ENCODE assay signal across 22 cellular contexts in genomic region chr6:35015476-35015875, GRCh38.
DNase-seq lines count a peak whose midpoint lies in the region; ATAC-seq, FAIRE-seq and TF ChIP-seq lines count a peak whose summit lies in the region.
"Had no signal": no experiment of that assay in that cellular context is flagged by ENCODE, and none has a peak within 500 bp of the region (broad histone marks: within the 10 kb centered on the region; RNA-seq: fewer than 3 reads in every experiment).

No MANE protein-coding gene starts in this region.

- H3K18ac ChIP-seq in H1 (ENCODE audit: extremely low read depth, low read length), result no peak overlapping the region

- intact Hi-C loops in heart right ventricle (cut with DNase I), result loop anchor here in 3 of 10 donors (5.0 kb wide), 2 partner anchors 37 to 42 kb away; no protein-coding TSS in a partner anchor
- intact Hi-C loops in Right ventricle myocardium superior (cut with DNase I), result no loop called here

- TF ChIP-seq RAD21 in H1 (IDR thresholded peaks at IDR 0.05 in 1 of 2, conservative IDR thresholded peaks at IDR 0.05 in 1 of 2; ENCODE audit: low read depth in 2 of 2, low read length in 2 of 2), result no peak

- H2BK5ac ChIP-seq in H1 (ENCODE audit: low read depth, low read length), result 0 out of 2 replicates have a peak overlapping the region, but pooled peaks have one; percentile 26

- no peak for FAIRE-seq in H1 (lab: Jason Lieb, UNC)
- FAIRE-seq: GM18507, keratinocyte, RCC 7860, small intestine, TTC549, urothelium cell line had no signal

- H3K27me3 ChIP-seq in heart right ventricle, result no peaks in the 10 kb centered on the region
- no peaks in the 10 kb centered on the region for H3K27me3 ChIP-seq in H1 (replicated peaks in 1 of 4; ENCODE audit: control insufficient read depth in 3 of 4, extremely low read depth in 1 of 4, insufficient read depth in 3 of 4, low read length in 3 of 4)
- no peaks in the 10 kb centered on the region for H3K27me3 ChIP-seq in rectal smooth muscle tissue (ENCODE audit: control insufficient read depth, insufficient read depth, low read length)

- no peak overlapping the region for H4K5ac ChIP-seq in H1 (ENCODE audit: insufficient read length, low read depth, low read length)

- H3K4ac ChIP-seq in H1 (replicated peaks; ENCODE audit: insufficient read length, low read depth, low read length), result no peak overlapping the region

- WGBS in heart right ventricle, 2 donors, result 77 to 84% methylated on average over 4 of the region's 4 CpGs
- WGBS in H1 (ENCODE audit: extremely low coverage in 1 of 2, insufficient coverage in 1 of 2, insufficient read length in 1 of 2, insufficient replicate concordance in 2 of 2, low coverage in 1 of 2, low lambda C conversion rate in 2 of 2, missing lambda C conversion rate in 1 of 2), 2 experiments, result 92% methylated on average over 4 of the region's 4 CpGs; no CpG with 5 or more reads in 1 of the 2 experiments

- H3K23ac ChIP-seq in H1 (ENCODE audit: insufficient read length), result no peak overlapping the region

- no peak for TF ChIP-seq POLR2A in H1 (IDR thresholded peaks at IDR 0.05; ENCODE audit: control extremely low read depth in 1 of 2, low read depth in 2 of 2, low read length in 2 of 2)

- TF ChIP-seq CTCF in heart right ventricle (IDR thresholded peaks at IDR 0.05) (no peak), H1 (IDR thresholded peaks at IDR 0.05; ENCODE audit: control extremely low read depth in 1 of 3, insufficient read depth in 1 of 3, low read depth in 1 of 3, low read length in 3 of 3) (no peak), type B pancreatic cell (conservative IDR thresholded peaks at IDR 0.05) (no peak)

- no peaks in the 10 kb centered on the region for H4K20me1 ChIP-seq in H1 (replicated peaks in 1 of 2; ENCODE audit: control insufficient read depth in 1 of 2, insufficient read depth in 2 of 2, low read length in 2 of 2)

- H2BK15ac ChIP-seq in H1 (ENCODE audit: low read length), result no peak overlapping the region

- no peak for DNase-seq in heart right ventricle
- DNase-seq in Right ventricle myocardium superior, result no peak
- peak in 1 of 2 experiments; percentile 29 for DNase-seq in H1 (ENCODE audit: low read depth in 1 of 2, low spot score in 2 of 2)
- no peak for DNase-seq in type B pancreatic cell (ENCODE audit: extremely low spot score, unreplicated experiment)
- DNase-seq in activated naive CD8-positive, alpha-beta T cell treated with anti-CD3 and anti-CD28 coated beads for 36 hours, result no peak
- DNase-seq: activated naive CD8-positive, alpha-beta T cell treated with anti-CD3 and anti-CD28 coated beads, Interleukin-2, amount 10 ng/mL, durations not matched to agents 7 days and 5 days; activated T-cell treated with anti-CD3 and anti-CD28 coated beads, Interleukin-2, amount 50 U/mL, for 4 hours; CD4-positive, alpha-beta memory T cell; effector memory CD4-positive, alpha-beta T cell; hippocampal formation; NCI-H1105; occipital lobe; small intestine had no signal

- CTCF ChIA-PET in H1 (lab: Charles Lee; ENCODE audit: partially characterized antibody), result interaction anchor here (0.5 to 1.4 kb wide), 6 partner anchors 11 to 124 kb away, joined by 3 to 5 read pairs (median 4); no protein-coding TSS in a partner anchor

- H3K14ac ChIP-seq in H1 (ENCODE audit: insufficient read length), result no peak overlapping the region

- no peak for TF ChIP-seq EP300 in H1 (IDR thresholded peaks at IDR 0.05; ENCODE audit: borderline replicate concordance in 1 of 2, low read depth in 2 of 2, low read length in 2 of 2)

- H4K8ac ChIP-seq in H1 (ENCODE audit: extremely low read depth, insufficient read depth, low read length), result no peak overlapping the region

- no peaks in the 10 kb centered on the region for H3K79me1 ChIP-seq in H1 (ENCODE audit: low read depth, low read length)

- H3K36me3 Mint-ChIP-seq in type B pancreatic cell, result peaks cover 22% of the 10 kb centered on the region
- H3K36me3 Mint-ChIP-seq in activated naive CD8-positive, alpha-beta T cell treated with anti-CD3 and anti-CD28 coated beads for 36 hours, result peaks cover 7% of the 10 kb centered on the region
- H3K36me3 Mint-ChIP-seq: activated naive CD8-positive, alpha-beta T cell treated with anti-CD3 and anti-CD28 coated beads, Interleukin-2, amount 10 ng/mL, durations not matched to agents 7 days and 5 days had no signal

- no peaks in the 10 kb centered on the region for H3K27me3 Mint-ChIP-seq in type B pancreatic cell
- H3K27me3 Mint-ChIP-seq in activated naive CD8-positive, alpha-beta T cell treated with anti-CD3 and anti-CD28 coated beads for 36 hours, result no peaks in the 10 kb centered on the region
- H3K27me3 Mint-ChIP-seq: activated naive CD8-positive, alpha-beta T cell treated with anti-CD3 and anti-CD28 coated beads, Interleukin-2, amount 10 ng/mL, durations not matched to agents 7 days and 5 days; CD4-positive, alpha-beta memory T cell; central memory CD8-positive, alpha-beta T cell had no signal

- H3K56ac ChIP-seq in H1 (replicated peaks; ENCODE audit: insufficient read length, low read depth, low read length), result no peak overlapping the region

- peak overlapping the region; percentile 39 for H3K27ac Mint-ChIP-seq in type B pancreatic cell
- no peak overlapping the region for H3K27ac Mint-ChIP-seq in activated naive CD8-positive, alpha-beta T cell treated with anti-CD3 and anti-CD28 coated beads for 36 hours
- H3K27ac Mint-ChIP-seq: activated naive CD8-positive, alpha-beta T cell treated with anti-CD3 and anti-CD28 coated beads, Interleukin-2, amount 10 ng/mL, durations not matched to agents 7 days and 5 days; CD4-positive, alpha-beta memory T cell had no signal

- ATAC-seq in heart right ventricle (no peak), Right ventricle myocardium superior (ENCODE audit: poor library complexity) (no peak), GM18870 (IDR thresholded peaks at IDR 0.05; ENCODE audit: unreplicated experiment) (no peak)
- no peak for ATAC-seq in activated CD4-positive, CD25-positive, alpha-beta regulatory T cell treated with anti-CD3 and anti-CD28 coated beads, Interleukin-2, amount 50 U/mL, for 24 hours
- ATAC-seq: activated T-cell treated with anti-CD3 and anti-CD28 coated beads, Interleukin-2, amount 50 U/mL, for 4 hours had no signal

- H3K4me3 Mint-ChIP-seq in type B pancreatic cell, result no peak overlapping the region
- H3K4me3 Mint-ChIP-seq in activated naive CD8-positive, alpha-beta T cell treated with anti-CD3 and anti-CD28 coated beads for 36 hours, result no peak overlapping the region
- H3K4me3 Mint-ChIP-seq: activated naive CD8-positive, alpha-beta T cell treated with anti-CD3 and anti-CD28 coated beads, Interleukin-2, amount 10 ng/mL, durations not matched to agents 7 days and 5 days; activated T-cell treated with anti-CD3 and anti-CD28 coated beads, Interleukin-2, amount 50 U/mL, for 4 hours; central memory CD8-positive, alpha-beta T cell had no signal

- H3K27ac ChIP-seq in heart right ventricle, result peak overlapping the region in 9 of 10 donors; percentile 17 to 99 (median 95)
- no peak overlapping the region for H3K27ac ChIP-seq in H1 (ENCODE audit: low read depth, low read length)
- peak overlapping the region; percentile 97 for H3K27ac ChIP-seq in rectal smooth muscle tissue (ENCODE audit: low read depth, low read length)

- no peak overlapping the region for H2BK120ac ChIP-seq in H1 (replicated peaks; ENCODE audit: low read depth, low read length)

- no peak overlapping the region for H2AK5ac ChIP-seq in H1 (ENCODE audit: low read depth, low read length)

- H3K4me3 ChIP-seq in heart right ventricle (no peak overlapping the region), H1 (ENCODE audit: extremely low read depth in 1 of 4, insufficient read depth in 2 of 4, low read depth in 3 of 4, low read length in 4 of 4) (no peak overlapping the region), rectal smooth muscle tissue (ENCODE audit: low read length) (no peak overlapping the region)

- H3K4me2 ChIP-seq in H1 (ENCODE audit: insufficient read depth in 1 of 2, low read depth in 2 of 2, low read length in 2 of 2), result no peak overlapping the region

- H3K79me2 ChIP-seq in H1 (ENCODE audit: control insufficient read depth in 1 of 2, insufficient read depth in 2 of 2, low read length in 2 of 2), result no peaks in the 10 kb centered on the region

- POLR2A ChIA-PET in H1 (lab: Charles Lee; ENCODE audit: partially characterized antibody), result interaction anchor here (0.6 kb wide), 1 partner anchor 842 kb away, joined by 5 read pairs; no protein-coding TSS in a partner anchor

- no peaks in the 10 kb centered on the region for H3K23me2 ChIP-seq in H1 (ENCODE audit: low read depth, low read length)

- H4K91ac ChIP-seq in H1 (replicated peaks; ENCODE audit: insufficient read length, low read length), result no peak overlapping the region

- H3K9ac ChIP-seq in H1 (replicated peaks in 1 of 4; ENCODE audit: extremely low read depth in 1 of 4, low read depth in 3 of 4, low read length in 3 of 4) (no peak overlapping the region; a peak in 1 of 7 replicates), rectal smooth muscle tissue (ENCODE audit: low read length) (no peak overlapping the region)

- H3K4me1 ChIP-seq in heart right ventricle (peaks cover 12 to 86% (median 74%) of the 10 kb centered on the region in 9 donors), H1 (replicated peaks in 1 of 4; ENCODE audit: control insufficient read depth in 3 of 4, insufficient read depth in 4 of 4, low read length in 3 of 4) (peaks cover 0 to 8% (median 0%) of the 10 kb centered on the region in 4 experiments; a peak in 2 of 7 replicates), rectal smooth muscle tissue (ENCODE audit: control insufficient read depth, insufficient read depth, low read length) (peaks cover 19% of the 10 kb centered on the region)

- H3K9me3 ChIP-seq in heart right ventricle, result no peaks in the 10 kb centered on the region
- no peaks in the 10 kb centered on the region for H3K9me3 ChIP-seq in H1 (ENCODE audit: insufficient read depth in 2 of 2, low read depth in 1 of 2, low read length in 1 of 2)

- peaks cover 0 to 28% (median 0%) of the 10 kb centered on the region in 9 donors for H3K36me3 ChIP-seq in heart right ventricle
- peaks cover 0 to 10% (median 6%) of the 10 kb centered on the region in 4 experiments; a peak in 4 of 8 replicates for H3K36me3 ChIP-seq in H1 (ENCODE audit: control insufficient read depth in 2 of 4, insufficient read depth in 4 of 4, low read length in 3 of 4)
- no peaks in the 10 kb centered on the region for H3K36me3 ChIP-seq in rectal smooth muscle tissue (ENCODE audit: control insufficient read depth, insufficient read depth, low read length)

- no peaks in the 10 kb centered on the region for H3K9me3 Mint-ChIP-seq in type B pancreatic cell
- H3K9me3 Mint-ChIP-seq in activated naive CD8-positive, alpha-beta T cell treated with anti-CD3 and anti-CD28 coated beads for 36 hours, result no peaks in the 10 kb centered on the region
- H3K9me3 Mint-ChIP-seq: activated naive CD8-positive, alpha-beta T cell treated with anti-CD3 and anti-CD28 coated beads, Interleukin-2, amount 10 ng/mL, durations not matched to agents 7 days and 5 days; activated T-cell treated with anti-CD3 and anti-CD28 coated beads, Interleukin-2, amount 50 U/mL, for 4 hours; CD4-positive, alpha-beta memory T cell; central memory CD8-positive, alpha-beta T cell had no signal

- no peak overlapping the region for H2AFZ ChIP-seq in H1 (ENCODE audit: low read length)

- H3K4me1 Mint-ChIP-seq in type B pancreatic cell (ENCODE audit: unreplicated experiment), result peaks cover 48% of the 10 kb centered on the region
- peaks cover 5% of the 10 kb centered on the region for H3K4me1 Mint-ChIP-seq in activated naive CD8-positive, alpha-beta T cell treated with anti-CD3 and anti-CD28 coated beads for 36 hours
- H3K4me1 Mint-ChIP-seq: CD4-positive, alpha-beta memory T cell; central memory CD8-positive, alpha-beta T cell had no signal

- no peak overlapping the region for H2BK20ac ChIP-seq in H1 (ENCODE audit: low read length)

- H2BK12ac ChIP-seq in H1 (ENCODE audit: low read depth, low read length), result no peak overlapping the region
